Comparison of ENCODE assay signal across 21 cellular contexts in genomic region chr6:33437666-33438065, GRCh38. TPM values are rescaled to one million over a fixed set of nuclear protein-coding genes. Genes with fewer than 3 reads are reported as not detected.
DNase-seq lines count a peak whose midpoint lies in the region; ATAC-seq, FAIRE-seq and TF ChIP-seq lines count a peak whose summit lies in the region.
"Had no signal": no experiment of that assay in that cellular context is flagged by ENCODE, and none has a peak within 500 bp of the region (broad histone marks: within the 10 kb centered on the region; RNA-seq: fewer than 3 reads in every experiment).

No MANE protein-coding gene starts in this region.

- H3K79me1 ChIP-seq in mesenchymal stem cell (replicated peaks; ENCODE audit: low read length, poor library complexity, severe bottlenecking), result peaks cover 29% of the 10 kb centered on the region

- H3K27me3 ChIP-seq in SK-N-SH (ENCODE audit: insufficient read depth), result no peaks in the 10 kb centered on the region
- H3K27me3 ChIP-seq in K562 (ENCODE audit: control insufficient read depth in 2 of 2, insufficient read depth in 2 of 2, low read length in 2 of 2), result no peaks in the 10 kb centered on the region
- H3K27me3 ChIP-seq in mesenchymal stem cell (ENCODE audit: control insufficient read depth in 1 of 2, insufficient read depth in 1 of 2, low read length in 2 of 2), result no peaks in the 10 kb centered on the region
- H3K27me3 ChIP-seq in tibial nerve, result no peaks in the 10 kb centered on the region
- H3K27me3 ChIP-seq: BLaER1 had no signal

- ATAC-seq in SK-N-SH treated with all-trans-retinoic acid at 6 μM for 48 hours, result no peak
- ATAC-seq in K562, result no peak
- ATAC-seq in Right ventricle myocardium superior (ENCODE audit: poor library complexity), result no peak
- ATAC-seq: CD8-positive, alpha-beta T cell; GM12878; GM23338 had no signal

- no TSS peak for BruUV-seq in K562 (replicated peaks; lab: Mats Ljungman, UMichigan)

- FAIRE-seq in K562 (lab: Jason Lieb, UNC), result no peak
- FAIRE-seq: A204.1, G401.6, GM12878, GM18507 had no signal

- no peak overlapping the region for H2AFZ ChIP-seq in SK-N-SH (ENCODE audit: low read depth)
- H2AFZ ChIP-seq in K562 (ENCODE audit: low read depth, low read length), result no peak overlapping the region
- H2AFZ ChIP-seq in mesenchymal stem cell (ENCODE audit: low read depth, low read length), result no peak overlapping the region
- H2AFZ ChIP-seq: GM23338 had no signal

- H4K8ac ChIP-seq in mesenchymal stem cell (ENCODE audit: low read length), result no peak overlapping the region

- H3K36me3 ChIP-seq in SK-N-SH (replicated peaks in 1 of 2; ENCODE audit: control insufficient read depth in 1 of 2, insufficient read depth in 2 of 2, low read length in 1 of 2) (peaks cover 22 to 33% of the 10 kb centered on the region in 2 experiments), K562 (ENCODE audit: control insufficient read depth, insufficient read depth, low read length) (peaks cover 57% of the 10 kb centered on the region), mesenchymal stem cell (ENCODE audit: control insufficient read depth in 1 of 2, insufficient read depth in 2 of 2, low read depth in 1 of 2, low read length in 2 of 2) (peaks cover 74 to 86% of the 10 kb centered on the region in 2 experiments), tibial nerve (peaks cover 4 to 83% (median 11%) of the 10 kb centered on the region in 3 donors)
- H3K36me3 ChIP-seq: HAP-1 had no signal

- H3K4me1 ChIP-seq in SK-N-SH (ENCODE audit: control insufficient read depth in 1 of 2, insufficient read depth in 2 of 2, low read depth in 1 of 2, low read length in 1 of 2) (no peaks in the 10 kb centered on the region), K562 (replicated peaks in 1 of 2; ENCODE audit: control insufficient read depth in 2 of 2, insufficient read depth in 2 of 2, low read length in 2 of 2) (peaks cover 23 to 36% of the 10 kb centered on the region in 2 experiments), mesenchymal stem cell (ENCODE audit: control insufficient read depth, insufficient read depth, low read depth, low read length) (peaks cover 11% of the 10 kb centered on the region), tibial nerve (peaks cover 0 to 12% (median 0%) of the 10 kb centered on the region in 4 donors)
- H3K4me1 ChIP-seq: HAP-1 had no signal

- no peaks in the 10 kb centered on the region for H3F3A ChIP-seq in SK-N-SH (replicated peaks; ENCODE audit: insufficient read depth)

- H3K9me1 ChIP-seq in K562 (ENCODE audit: control insufficient read depth, insufficient read depth, low read length), result no peaks in the 10 kb centered on the region

- TF ChIP-seq CTCF in SK-N-SH (IDR thresholded peaks at IDR 0.05), result no peak
- no peak for TF ChIP-seq CTCF in K562 (IDR thresholded peaks at IDR 0.05 in 2 of 3, conservative IDR thresholded peaks at IDR 0.05 in 1 of 3; ENCODE audit: insufficient read depth in 2 of 3, low read depth in 1 of 3, low read length in 3 of 3)
- no peak for TF ChIP-seq CTCF in tibial nerve (IDR thresholded peaks at IDR 0.05)

- H2BK12ac ChIP-seq in mesenchymal stem cell (ENCODE audit: low read length in 2 of 2), result no peak overlapping the region

- no peak overlapping the region for H3K18ac ChIP-seq in mesenchymal stem cell (ENCODE audit: low read depth in 1 of 2, low read length in 2 of 2)

- no peak for TF ChIP-seq RAD21 in SK-N-SH (IDR thresholded peaks at IDR 0.05; ENCODE audit: low read length)
- TF ChIP-seq RAD21 in K562 (CRISPR knock-in tag; conservative IDR thresholded peaks at IDR 0.05 in 1 of 2, IDR thresholded peaks at IDR 0.05 in 1 of 2), result no peak

- no peak overlapping the region for H2AK5ac ChIP-seq in mesenchymal stem cell (ENCODE audit: low read length, severe bottlenecking)

- POLR2A ChIA-PET in SK-N-SH (lab: Yijun Ruan, JAX) (no interaction called here), K562 (lab: Yijun Ruan, JAX) (interaction anchor here (0.5 to 3.3 kb wide), 4 partner anchors 10 to 172 kb away, joined by 3 to 13 read pairs (median 4); no protein-coding TSS in a partner anchor)

- WGBS in SK-N-SH (ENCODE audit: low lambda C conversion rate), result 90% methylated on average over 12 of the region's 18 CpGs
- 91% methylated on average over 17 of the region's 18 CpGs for WGBS in K562 (ENCODE audit: insufficient coverage, low coverage, missing lambda C conversion rate)
- 97% methylated on average over 18 of the region's 18 CpGs for WGBS in mesenchymal stem cell
- WGBS in tibial nerve, 2 donors, result 94% methylated on average over 17 to 18 of the region's 18 CpGs

- H4K20me1 ChIP-seq in SK-N-SH (ENCODE audit: insufficient read depth) (no peaks in the 10 kb centered on the region), K562 (replicated peaks; ENCODE audit: control insufficient read depth, insufficient read depth, low read length) (no peaks in the 10 kb centered on the region; the same call in 1 of the 2 replicates)

- H3K9me3 ChIP-seq in SK-N-SH (no peaks in the 10 kb centered on the region), K562 (replicated peaks; ENCODE audit: control insufficient read depth, insufficient read depth, low read depth, low read length) (no peaks in the 10 kb centered on the region), mesenchymal stem cell (ENCODE audit: control insufficient read depth, low read length) (no peaks in the 10 kb centered on the region), tibial nerve (no peaks in the 10 kb centered on the region)
- H3K9me3 ChIP-seq: BLaER1, Caco-2, HAP-1 had no signal

- CTCF ChIA-PET in SK-N-SH (lab: Yijun Ruan, JAX), result interaction anchor here (0.9 to 2.4 kb wide), 2 partner anchors 10 to 12 kb away, joined by 3 to 8 read pairs; no protein-coding TSS in a partner anchor
- CTCF ChIA-PET in K562 (lab: Yijun Ruan, JAX; ENCODE audit: low intra/inter-chr PET ratio), result no interaction called here

- H3K4me3 ChIP-seq in SK-N-SH (ENCODE audit: low read depth in 2 of 2, low read length in 1 of 2) (no peak overlapping the region), K562 (no peak overlapping the region), mesenchymal stem cell (ENCODE audit: insufficient read depth in 1 of 2, low read depth in 1 of 2, low read length in 2 of 2) (no peak overlapping the region), tibial nerve (no peak overlapping the region)
- H3K4me3 ChIP-seq: BLaER1, GM12878, GM23338, HAP-1 had no signal

- no peak for TF ChIP-seq POLR2A in K562 (conservative IDR thresholded peaks at IDR 0.05)
- TF ChIP-seq POLR2A in tibial nerve (IDR thresholded peaks at IDR 0.05), result no peak

- no peak overlapping the region for H2BK5ac ChIP-seq in mesenchymal stem cell (ENCODE audit: low read depth, low read length, poor library complexity, severe bottlenecking)

- TF ChIP-seq EP300 in SK-N-SH (IDR thresholded peaks at IDR 0.05; ENCODE audit: borderline replicate concordance in 1 of 2, low read depth in 1 of 2, low read length in 1 of 2), result no peak
- TF ChIP-seq EP300 in K562 (IDR thresholded peaks at IDR 0.05; ENCODE audit: low read length), result no peak
- TF ChIP-seq EP300 in tibial nerve (IDR thresholded peaks at IDR 0.05), result no peak

- H3K9ac ChIP-seq in SK-N-SH (no peak overlapping the region), K562 (ENCODE audit: insufficient read depth in 1 of 2, low read depth in 2 of 2, low read length in 2 of 2) (peak overlapping the region in 1 of 2 experiments; percentile 43; a peak in 1 of 4 replicates), mesenchymal stem cell (ENCODE audit: low read length) (no peak overlapping the region)
- H3K9ac ChIP-seq: BLaER1 had no signal

- no peak overlapping the region for H3K4me2 ChIP-seq in SK-N-SH
- no peak overlapping the region for H3K4me2 ChIP-seq in K562 (ENCODE audit: insufficient read depth, low read length)
- H3K4me2 ChIP-seq in mesenchymal stem cell (ENCODE audit: low read length, poor library complexity, severe bottlenecking), result no peak overlapping the region
- H3K4me2 ChIP-seq: BLaER1, GM23338 had no signal

- intact Hi-C loops in K562 (cut with micrococcal nuclease), result no loop called here
- intact Hi-C loops in Right ventricle myocardium superior (cut with DNase I), result no loop called here

- no peak overlapping the region for H2BK15ac ChIP-seq in mesenchymal stem cell (ENCODE audit: low read depth, poor library complexity, severe bottlenecking)

- no peak overlapping the region for H2BK120ac ChIP-seq in mesenchymal stem cell (ENCODE audit: low read depth, low read length)

- no peak overlapping the region for H3K4ac ChIP-seq in mesenchymal stem cell (ENCODE audit: low read depth in 1 of 2, low read length in 2 of 2)

- DNase-seq in SK-N-SH, result peak; percentile 16
- no peak for DNase-seq in K562 (ENCODE audit: extremely low read depth in 1 of 4, low spot score in 3 of 4)
- DNase-seq in mesenchymal stem cell, result no peak
- DNase-seq in tibial nerve (ENCODE audit: low spot score in 2 of 2), result no peak
- DNase-seq in Right ventricle myocardium superior, result no peak
- DNase-seq: Caco-2; CD4-positive, CD25-positive, alpha-beta regulatory T cell; CD8-positive, alpha-beta T cell; DMS153; DND-41; HFFc6 had no signal

- no peaks in the 10 kb centered on the region for H3K9me2 ChIP-seq in SK-N-SH

- no peak overlapping the region for H3K14ac ChIP-seq in mesenchymal stem cell (ENCODE audit: low read length in 2 of 2)

- no peak overlapping the region for H3K23ac ChIP-seq in mesenchymal stem cell (ENCODE audit: low read length in 2 of 2)

- peak overlapping the region; percentile 21 for H4K91ac ChIP-seq in mesenchymal stem cell (ENCODE audit: low read length)

- no peaks in the 10 kb centered on the region for H3K79me2 ChIP-seq in SK-N-SH (ENCODE audit: insufficient read depth)
- no peaks in the 10 kb centered on the region for H3K79me2 ChIP-seq in K562 (ENCODE audit: control insufficient read depth, insufficient read depth, low read length)

- in situ Hi-C loops in K562 (cut with MboI), result no loop called here

- no peak overlapping the region for H3K27ac ChIP-seq in SK-N-SH (ENCODE audit: low read depth in 2 of 2, low read length in 1 of 2)
- no peak overlapping the region for H3K27ac ChIP-seq in K562 (ENCODE audit: extremely low read depth, low read depth, low read length)
- no peak overlapping the region for H3K27ac ChIP-seq in mesenchymal stem cell (ENCODE audit: low read length, poor library complexity, severe bottlenecking)
- H3K27ac ChIP-seq in tibial nerve, result no peak overlapping the region
- H3K27ac ChIP-seq: 22Rv1, BLaER1, C4-2B had no signal

RNA-seq across cellular contexts. Expression of gene ZBTB9, which starts 16.7 kb away (rescaled TPM):
- polyA plus RNA-seq in SK-N-SH (2012; rRNA removed) (5.7 and 5.9 TPM in 2 replicates), K562 (2011; rRNA removed) (10.5 and 11.1 TPM in 2 replicates), K562 (2014; fragmentation: Illumina TruSeq; extraction: Trizol) (16.3 and 19.5 TPM in 2 replicates), K562 (2014; fragmentation: Nextera tagmentation; extraction: Ambion mirVana) (1 to 10 TPM; 1.9 to 2.5 TPM), K562 (2014; rRNA removed) (6.9 and 11.9 TPM in 2 replicates)
- polyA plus RNA-seq in SK-N-SH (2012; cell fraction: cytosol; rRNA removed), result 4.4 and 5.3 TPM in 2 replicates
- 17.4 and 20.9 TPM in 2 replicates for polyA plus RNA-seq in SK-N-SH (2012; cell fraction: nucleus; rRNA removed)
- total RNA-seq in K562 (2011; cell fraction: chromatin; rRNA removed; ENCODE audit: low replicate concordance), result 14.2 and 31.6 TPM in 2 replicates
- total RNA-seq in K562 (2011; cell fraction: nucleolus; rRNA removed), result 23.9 and 26.3 TPM in 2 replicates
- total RNA-seq in K562 (2011; cell fraction: nucleoplasm; rRNA removed), result 14.0 and 19.2 TPM in 2 replicates
- total RNA-seq in K562 (2014; rRNA removed) (10.4 and 15.0 TPM in 2 replicates), K562 (2014; rRNA removed; fragmentation: Illumina TruSeq; extraction: Trizol) (10.3 and 10.4 TPM in 2 replicates), K562 (2015; rRNA removed; fragmentation: Illumina TruSeq; extraction: Trizol) (12.7 and 13.1 TPM in 2 replicates), K562 (2021) (15.9 and 17.3 TPM in 2 replicates), tibial nerve (1 to 10 TPM; 3.1 to 3.7 (median 3.4) TPM), Right ventricle myocardium superior (4.3 TPM)
- polyA plus RNA-seq in K562 (2011; cell fraction: cytosol; rRNA removed), result 7.8 and 10.3 TPM in 2 replicates
- polyA plus RNA-seq in K562 (2011; cell fraction: nucleus; rRNA removed), result 13.6 and 18.1 TPM in 2 replicates
- 12.2 and 14.5 TPM in 2 replicates for polyA plus RNA-seq in K562 (2012)
- 11.3 and 13.1 TPM in 2 replicates for polyA minus RNA-seq in K562 (2011; rRNA and poly(A)+ RNA removed)
- polyA minus RNA-seq in K562 (2011; cell fraction: cytosol; rRNA and poly(A)+ RNA removed), result 11.1 and 15.7 TPM in 2 replicates
- polyA minus RNA-seq in K562 (2011; cell fraction: nucleus; rRNA and poly(A)+ RNA removed), result 6.6 and 10.3 TPM in 2 replicates
- polyA plus RNA-seq in mesenchymal stem cell (2013, experiment 1 of 2), result 3.6 TPM
- polyA plus RNA-seq in mesenchymal stem cell (2013, experiment 2 of 2), result 3.9 TPM

RNA-seq across cellular contexts. Expression of gene SYNGAP1, which starts 17.8 kb away (rescaled TPM):
- 5.9 and 8.8 TPM in 2 replicates for polyA plus RNA-seq in SK-N-SH (2012; rRNA removed)
- polyA plus RNA-seq in SK-N-SH (2012; cell fraction: cytosol; rRNA removed), result 3.2 and 3.9 TPM in 2 replicates
- polyA plus RNA-seq in SK-N-SH (2012; cell fraction: nucleus; rRNA removed), result 38.1 and 40.3 TPM in 2 replicates
- total RNA-seq in K562 (2011; cell fraction: chromatin; rRNA removed; ENCODE audit: low replicate concordance), result 66.9 and 126 TPM in 2 replicates
- total RNA-seq in K562 (2011; cell fraction: nucleolus; rRNA removed), result 33.0 and 37.9 TPM in 2 replicates
- 43.4 and 59.2 TPM in 2 replicates for total RNA-seq in K562 (2011; cell fraction: nucleoplasm; rRNA removed)
- total RNA-seq in K562 (2014; rRNA removed), result 2.5 and 2.9 TPM in 2 replicates
- total RNA-seq in K562 (2014; rRNA removed; fragmentation: Illumina TruSeq; extraction: Trizol), result 1.9 and 2.6 TPM in 2 replicates
- total RNA-seq in K562 (2015; rRNA removed; fragmentation: Illumina TruSeq; extraction: Trizol), result 3.2 and 3.8 TPM in 2 replicates
- total RNA-seq in K562 (2021), result 15.2 and 22.8 TPM in 2 replicates
- polyA plus RNA-seq in K562 (2011; rRNA removed), result 4.4 and 8.2 TPM in 2 replicates
- 2.7 and 2.8 TPM in 2 replicates for polyA plus RNA-seq in K562 (2011; cell fraction: cytosol; rRNA removed)
- 51.0 and 114 TPM in 2 replicates for polyA plus RNA-seq in K562 (2011; cell fraction: nucleus; rRNA removed)
- polyA plus RNA-seq in K562 (2012), result 15.7 and 22.6 TPM in 2 replicates
- polyA plus RNA-seq in K562 (2014; fragmentation: Illumina TruSeq; extraction: Trizol), result 13.9 and 14.2 TPM in 2 replicates
- under 1 TPM; 0.01 to 0.06 TPM for polyA plus RNA-seq in K562 (2014; fragmentation: Nextera tagmentation; extraction: Ambion mirVana)
- 14.2 and 14.6 TPM in 2 replicates for polyA plus RNA-seq in K562 (2014; rRNA removed)
- 4.1 and 4.2 TPM in 2 replicates for polyA minus RNA-seq in K562 (2011; rRNA and poly(A)+ RNA removed)
- 3.9 and 4.4 TPM in 2 replicates for polyA minus RNA-seq in K562 (2011; cell fraction: cytosol; rRNA and poly(A)+ RNA removed)
- polyA minus RNA-seq in K562 (2011; cell fraction: nucleus; rRNA and poly(A)+ RNA removed), result 10.8 and 12.3 TPM in 2 replicates
- 18.5 TPM for polyA plus RNA-seq in mesenchymal stem cell (2013, experiment 1 of 2)
- 19.0 TPM for polyA plus RNA-seq in mesenchymal stem cell (2013, experiment 2 of 2)
- total RNA-seq in tibial nerve, result 10 to 100 TPM; 13.0 to 29.7 (median 19.2) TPM
- 4.8 TPM for total RNA-seq in Right ventricle myocardium superior

RNA-seq across cellular contexts. Expression of gene CUTA, which starts 19.8 kb away (rescaled TPM):
- polyA plus RNA-seq in SK-N-SH (2012; rRNA removed), result 349 and 444 TPM in 2 replicates
- polyA plus RNA-seq in SK-N-SH (2012; cell fraction: cytosol; rRNA removed), result 337 and 359 TPM in 2 replicates
- 318 and 652 TPM in 2 replicates for polyA plus RNA-seq in SK-N-SH (2012; cell fraction: nucleus; rRNA removed)
- total RNA-seq in K562 (2011; cell fraction: chromatin; rRNA removed; ENCODE audit: low replicate concordance), result 90.7 and 171 TPM in 2 replicates
- total RNA-seq in K562 (2011; cell fraction: nucleolus; rRNA removed), result 247 and 251 TPM in 2 replicates
- 190 and 192 TPM in 2 replicates for total RNA-seq in K562 (2011; cell fraction: nucleoplasm; rRNA removed)
- 310 and 413 TPM in 2 replicates for total RNA-seq in K562 (2014; rRNA removed)
- total RNA-seq in K562 (2014; rRNA removed; fragmentation: Illumina TruSeq; extraction: Trizol), result 192 and 203 TPM in 2 replicates
- 316 and 317 TPM in 2 replicates for total RNA-seq in K562 (2015; rRNA removed; fragmentation: Illumina TruSeq; extraction: Trizol)
- 369 and 372 TPM in 2 replicates for total RNA-seq in K562 (2021)
- polyA plus RNA-seq in K562 (2011; rRNA removed), result 166 and 178 TPM in 2 replicates
- polyA plus RNA-seq in K562 (2011; cell fraction: cytosol; rRNA removed), result 269 and 458 TPM in 2 replicates
- polyA plus RNA-seq in K562 (2011; cell fraction: nucleus; rRNA removed), result 356 and 369 TPM in 2 replicates
- polyA plus RNA-seq in K562 (2012), result 506 and 529 TPM in 2 replicates
- 264 and 434 TPM in 2 replicates for polyA plus RNA-seq in K562 (2014; fragmentation: Illumina TruSeq; extraction: Trizol)
- 100 to 1,000 TPM; 653 to 682 TPM for polyA plus RNA-seq in K562 (2014; fragmentation: Nextera tagmentation; extraction: Ambion mirVana)
- 296 and 360 TPM in 2 replicates for polyA plus RNA-seq in K562 (2014; rRNA removed)
- polyA minus RNA-seq in K562 (2011; rRNA and poly(A)+ RNA removed), result 142 and 158 TPM in 2 replicates
- polyA minus RNA-seq in K562 (2011; cell fraction: cytosol; rRNA and poly(A)+ RNA removed), result 90.0 and 120 TPM in 2 replicates
- 56.4 and 86.2 TPM in 2 replicates for polyA minus RNA-seq in K562 (2011; cell fraction: nucleus; rRNA and poly(A)+ RNA removed)
- polyA plus RNA-seq in mesenchymal stem cell (2013, experiment 1 of 2), result 472 TPM
- polyA plus RNA-seq in mesenchymal stem cell (2013, experiment 2 of 2), result 480 TPM
- 100 to 1,000 TPM; 110 to 161 (median 154) TPM for total RNA-seq in tibial nerve
- total RNA-seq in Right ventricle myocardium superior, result 102 TPM

RNA-seq across cellular contexts. Expression of gene PHF1, which starts 26.9 kb away (rescaled TPM):
- polyA plus RNA-seq in SK-N-SH (2012; rRNA removed) (48.7 and 59.0 TPM in 2 replicates), K562 (2011; rRNA removed) (45.9 and 59.4 TPM in 2 replicates), K562 (2014; fragmentation: Illumina TruSeq; extraction: Trizol) (45.5 and 48.8 TPM in 2 replicates), K562 (2014; fragmentation: Nextera tagmentation; extraction: Ambion mirVana) (1 to 10 TPM; 3.7 to 4.0 TPM), K562 (2014; rRNA removed) (60.8 and 64.2 TPM in 2 replicates)
- 17.7 and 25.5 TPM in 2 replicates for polyA plus RNA-seq in SK-N-SH (2012; cell fraction: cytosol; rRNA removed)
- 250 and 323 TPM in 2 replicates for polyA plus RNA-seq in SK-N-SH (2012; cell fraction: nucleus; rRNA removed)
- total RNA-seq in K562 (2011; cell fraction: chromatin; rRNA removed; ENCODE audit: low replicate concordance), result 151 and 284 TPM in 2 replicates
- 158 and 171 TPM in 2 replicates for total RNA-seq in K562 (2011; cell fraction: nucleolus; rRNA removed)
- total RNA-seq in K562 (2011; cell fraction: nucleoplasm; rRNA removed), result 141 and 150 TPM in 2 replicates
- total RNA-seq in K562 (2014; rRNA removed) (27.3 and 29.7 TPM in 2 replicates), K562 (2014; rRNA removed; fragmentation: Illumina TruSeq; extraction: Trizol) (16.2 and 20.8 TPM in 2 replicates), K562 (2015; rRNA removed; fragmentation: Illumina TruSeq; extraction: Trizol) (29.6 and 33.7 TPM in 2 replicates), K562 (2021) (42.1 and 43.2 TPM in 2 replicates), tibial nerve (100 to 1,000 TPM in 1 of 4 donors, 10 to 100 TPM in 3; 63.3 to 101 (median 83.3) TPM), Right ventricle myocardium superior (50.6 TPM)
- 56.9 and 69.4 TPM in 2 replicates for polyA plus RNA-seq in K562 (2011; cell fraction: cytosol; rRNA removed)
- polyA plus RNA-seq in K562 (2011; cell fraction: nucleus; rRNA removed), result 359 and 410 TPM in 2 replicates
- polyA plus RNA-seq in K562 (2012), result 42.7 and 85.4 TPM in 2 replicates
- polyA minus RNA-seq in K562 (2011; rRNA and poly(A)+ RNA removed), result 21.9 and 26.4 TPM in 2 replicates
- 12.4 and 15.0 TPM in 2 replicates for polyA minus RNA-seq in K562 (2011; cell fraction: cytosol; rRNA and poly(A)+ RNA removed)
- 40.8 and 50.0 TPM in 2 replicates for polyA minus RNA-seq in K562 (2011; cell fraction: nucleus; rRNA and poly(A)+ RNA removed)
- 43.1 TPM for polyA plus RNA-seq in mesenchymal stem cell (2013, experiment 1 of 2)
- polyA plus RNA-seq in mesenchymal stem cell (2013, experiment 2 of 2), result 40.9 TPM

RNA-seq across cellular contexts. Expression of gene KIFC1, which starts 46.0 kb away (rescaled TPM):
- polyA plus RNA-seq in SK-N-SH (2012; rRNA removed) (29.6 and 35.9 TPM in 2 replicates), K562 (2011; rRNA removed) (95.2 and 103 TPM in 2 replicates), K562 (2014; fragmentation: Illumina TruSeq; extraction: Trizol) (76.9 and 82.7 TPM in 2 replicates), K562 (2014; fragmentation: Nextera tagmentation; extraction: Ambion mirVana) (1 to 10 TPM; 1.3 to 2.2 TPM), K562 (2014; rRNA removed) (84.1 and 88.6 TPM in 2 replicates)
- 13.6 and 23.2 TPM in 2 replicates for polyA plus RNA-seq in SK-N-SH (2012; cell fraction: cytosol; rRNA removed)
- 40.0 and 48.8 TPM in 2 replicates for polyA plus RNA-seq in SK-N-SH (2012; cell fraction: nucleus; rRNA removed)
- total RNA-seq in K562 (2011; cell fraction: chromatin; rRNA removed; ENCODE audit: low replicate concordance), result 117 and 182 TPM in 2 replicates
- total RNA-seq in K562 (2011; cell fraction: nucleolus; rRNA removed), result 141 and 154 TPM in 2 replicates
- total RNA-seq in K562 (2011; cell fraction: nucleoplasm; rRNA removed), result 113 and 129 TPM in 2 replicates
- total RNA-seq in K562 (2014; rRNA removed) (50.2 and 62.5 TPM in 2 replicates), K562 (2014; rRNA removed; fragmentation: Illumina TruSeq; extraction: Trizol) (38.6 and 42.3 TPM in 2 replicates), K562 (2015; rRNA removed; fragmentation: Illumina TruSeq; extraction: Trizol) (77.9 and 80.1 TPM in 2 replicates), K562 (2021) (79.2 and 85.6 TPM in 2 replicates), tibial nerve (1 to 10 TPM in 3 of 4 donors, under 1 TPM in 1; 0.42 to 3.6 (median 2.1) TPM), Right ventricle myocardium superior (0.97 TPM)
- polyA plus RNA-seq in K562 (2011; cell fraction: cytosol; rRNA removed), result 82.9 and 95.7 TPM in 2 replicates
- 255 and 308 TPM in 2 replicates for polyA plus RNA-seq in K562 (2011; cell fraction: nucleus; rRNA removed)
- 70.1 and 78.9 TPM in 2 replicates for polyA plus RNA-seq in K562 (2012)
- 91.4 and 99.3 TPM in 2 replicates for polyA minus RNA-seq in K562 (2011; rRNA and poly(A)+ RNA removed)
- polyA minus RNA-seq in K562 (2011; cell fraction: cytosol; rRNA and poly(A)+ RNA removed), result 43.1 and 48.8 TPM in 2 replicates
- polyA minus RNA-seq in K562 (2011; cell fraction: nucleus; rRNA and poly(A)+ RNA removed), result 113 and 139 TPM in 2 replicates
- polyA plus RNA-seq in mesenchymal stem cell (2013, experiment 1 of 2), result 4.9 TPM
- 5.1 TPM for polyA plus RNA-seq in mesenchymal stem cell (2013, experiment 2 of 2)
